In the genomic region with DNA sequence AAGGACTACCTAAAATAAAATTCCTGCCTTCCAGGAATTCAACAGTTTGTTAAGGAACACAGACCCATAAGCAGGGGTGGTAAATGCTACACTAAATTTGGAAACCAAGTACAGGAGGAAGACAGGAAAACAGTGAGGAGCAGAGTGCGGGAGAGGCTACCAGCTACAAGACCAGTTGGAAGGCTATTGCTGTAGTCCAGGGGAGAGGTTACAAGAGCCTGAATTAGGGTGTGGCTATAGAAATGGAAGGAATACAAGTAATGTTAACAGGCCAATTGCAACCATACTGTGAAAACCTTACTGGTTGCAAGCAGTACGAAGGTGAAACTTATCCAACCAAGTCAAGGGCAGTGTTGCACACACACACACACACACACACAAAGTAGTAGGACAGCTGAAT, we compare ENCODE assay signal across 9 cellular contexts. TPM values are rescaled to one million over a fixed set of nuclear protein-coding genes. Genes with fewer than 3 reads are reported as not detected.
DNase-seq lines count a peak whose midpoint lies in the region; ATAC-seq and TF ChIP-seq lines count a peak whose summit lies in the region.
"Had no signal": no experiment of that assay in that cellular context is flagged by ENCODE, and none has a peak within 500 bp of the region (broad histone marks: within the 10 kb centered on the region; RNA-seq: fewer than 3 reads in every experiment).

No MANE protein-coding gene starts in this region.

- H3K36me3 ChIP-seq in SJCRH30 (peaks cover 8% of the 10 kb centered on the region; the same call in 1 of the 2 replicates), esophagus squamous epithelium (no peaks in the 10 kb centered on the region), sigmoid colon (no peaks in the 10 kb centered on the region)

- TF ChIP-seq CTCF in esophagus squamous epithelium (IDR thresholded peaks at IDR 0.05) (no peak), sigmoid colon (IDR thresholded peaks at IDR 0.05) (no peak)

- H3K4me3 ChIP-seq in SJCRH30 (peak overlapping the region; percentile 92), esophagus squamous epithelium (peak overlapping the region in 3 of 4 donors; percentile 93 to 98 (median 94)), sigmoid colon (peak overlapping the region in 2 of 4 donors; percentile 81 to 94)

- H3K27me3 ChIP-seq in SJCRH30 (no peaks in the 10 kb centered on the region), esophagus squamous epithelium (peaks cover 0 to 11% (median 0%) of the 10 kb centered on the region in 4 donors), sigmoid colon (no peaks in the 10 kb centered on the region)

- TF ChIP-seq EP300 in sigmoid colon (IDR thresholded peaks at IDR 0.05): no peak

- ATAC-seq in HG03025 (IDR thresholded peaks at IDR 0.05; ENCODE audit: low FRiP score, unreplicated experiment) (no peak), GM19452 (IDR thresholded peaks at IDR 0.05; ENCODE audit: unreplicated experiment) (no peak)

- intact Hi-C loops in esophagus squamous epithelium (cut with DNase I): no loop called here
- intact Hi-C loops in sigmoid colon (cut with DNase I): loop anchor here (2.0 to 10.0 kb wide), 3 partner anchors 143 to 649 kb away; partner anchors contain the start of genes ESYT3, NME9 and PIK3CB

- no peaks in the 10 kb centered on the region for H3K9me3 ChIP-seq in SJCRH30 (replicated peaks)
- no peaks in the 10 kb centered on the region for H3K9me3 ChIP-seq in esophagus squamous epithelium
- no peaks in the 10 kb centered on the region for H3K9me3 ChIP-seq in sigmoid colon

- TF ChIP-seq POLR2A in esophagus squamous epithelium (IDR thresholded peaks at IDR 0.05) (no peak), sigmoid colon (IDR thresholded peaks at IDR 0.05) (no peak)

- H3K4me1 ChIP-seq in SJCRH30: peaks cover 12% of the 10 kb centered on the region
- H3K4me1 ChIP-seq in esophagus squamous epithelium: peaks cover 0 to 40% (median 14%) of the 10 kb centered on the region in 3 donors
- H3K4me1 ChIP-seq in sigmoid colon: peaks cover 0 to 28% (median 23%) of the 10 kb centered on the region in 4 donors

- DNase-seq in NCI-H2227 (lab: John Stamatoyannopoulos, UW; ENCODE audit: unreplicated experiment) (peak; percentile 13), NCI-H2227 treated with DMSO at 0.1 percent for 48 hours (lab: John Stamatoyannopoulos, UW) (no peak), SJCRH30 (peak in 1 of 2 experiments; percentile 27), esophagus squamous epithelium (lab: John Stamatoyannopoulos, UW) (no peak), sigmoid colon (no peak)
- DNase-seq in stimulated activated CD4-positive, alpha-beta T cell treated with anti-CD3 and anti-CD28 coated beads, Interleukin-4, amount 100 ng/mL, for 1 hour: no peak
- DNase-seq: midbrain had no signal

- whole genome bisulfite sequencing in esophagus squamous epithelium, 2 donors: 49 to 70% methylated on average over 2 of the region's 2 CpGs
- WGBS in sigmoid colon, 2 donors: 13 to 60% methylated on average over 2 of the region's 2 CpGs

- H3K27ac ChIP-seq in SJCRH30: no peak overlapping the region
- H3K27ac ChIP-seq in esophagus squamous epithelium: peak overlapping the region in 3 of 4 donors; percentile 98 to 99 (median 99)
- peak overlapping the region; percentile 95 to 99 (median 97) for H3K27ac ChIP-seq in sigmoid colon

RNA-seq across cellular contexts. Expression of gene ARMC8, which starts 0.9 kb away (rescaled TPM):
- 63.3 and 64.3 TPM in 2 replicates for total RNA-seq in SJCRH30 (2014; rRNA removed; shearing (Covaris generic))
- total RNA-seq in esophagus squamous epithelium (10 to 100 TPM; 29.7 to 59.3 (median 34.6) TPM), sigmoid colon (10 to 100 TPM; 67.6 to 75.0 (median 69.0) TPM)
- polyA plus RNA-seq in sigmoid colon: 10 to 100 TPM; 12.0 to 25.7 (median 16.1) TPM

RNA-seq across cellular contexts. Expression of gene DBR1, which starts 11.5 kb away (rescaled TPM):
- 25.2 and 28.1 TPM in 2 replicates for total RNA-seq in SJCRH30 (2014; rRNA removed; shearing (Covaris generic))
- total RNA-seq in esophagus squamous epithelium (10 to 100 TPM in 3 of 4 donors, 1 to 10 TPM in 1; 8.1 to 15.3 (median 11.0) TPM), sigmoid colon (10 to 100 TPM in 2 of 4 donors, 1 to 10 TPM in 2; 9.6 to 15.1 (median 11.1) TPM)
- polyA plus RNA-seq in sigmoid colon: 1 to 10 TPM; 6.6 to 7.6 (median 6.9) TPM

RNA-seq across cellular contexts. Expression of gene A4GNT, which starts 54.0 kb away (rescaled TPM):
- total RNA-seq in SJCRH30 (2014; rRNA removed; shearing (Covaris generic)): 0.16 TPM in 1 of 2 replicates, not detected in the other
- total RNA-seq in esophagus squamous epithelium (not detected), sigmoid colon (not detected)
- not detected for polyA plus RNA-seq in sigmoid colon
